Comparison of ENCODE assay signal across 15 cellular contexts in the genomic region with DNA sequence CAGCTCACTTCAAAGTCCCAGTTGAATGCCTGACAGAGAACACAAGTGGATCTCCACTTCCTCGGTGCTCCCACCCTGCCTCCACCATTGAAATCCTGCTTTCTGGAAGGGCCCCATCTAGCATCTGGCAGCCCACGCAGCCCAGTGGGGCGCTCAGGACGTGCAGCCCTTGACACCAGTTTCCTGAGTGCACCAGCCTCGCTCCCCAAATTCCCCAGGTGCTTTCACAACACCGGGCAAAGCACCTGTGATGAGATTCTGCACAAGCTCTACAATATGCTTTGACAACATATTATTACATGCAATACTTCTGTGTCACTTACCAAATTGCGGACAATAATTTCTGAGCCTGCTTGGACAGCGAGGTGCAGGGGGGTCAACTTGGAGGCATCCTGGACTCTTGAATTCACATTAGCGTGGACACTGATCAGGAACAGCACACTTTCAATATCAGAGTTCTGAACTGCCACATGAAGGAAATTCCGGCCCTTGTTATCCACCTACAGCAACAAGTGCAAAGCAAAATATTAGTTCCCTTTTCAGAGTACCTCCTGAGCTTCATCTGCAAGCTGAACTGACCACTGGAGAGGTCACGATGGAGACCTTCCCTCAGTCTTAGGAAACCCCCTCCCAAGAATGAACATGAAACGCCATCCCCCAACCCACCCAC. TPM values are rescaled to one million over a fixed set of nuclear protein-coding genes. Genes with fewer than 3 reads are reported as not detected.
DNase-seq lines count a peak whose midpoint lies in the region; ATAC-seq and TF ChIP-seq lines count a peak whose summit lies in the region.
"Had no signal": no experiment of that assay in that cellular context is flagged by ENCODE, and none has a peak within 500 bp of the region (broad histone marks: within the 10 kb centered on the region; RNA-seq: fewer than 3 reads in every experiment).

No MANE protein-coding gene starts in this region.

- H3K9me3 ChIP-seq in AG04450 (ENCODE audit: control insufficient read depth, insufficient read depth, low read length) (no peaks in the 10 kb centered on the region; the same call in 1 of the 2 replicates), DND-41 (ENCODE audit: insufficient read depth, low read length, severe bottlenecking) (no peaks in the 10 kb centered on the region)
- H3K9me3 ChIP-seq: BE2C, pancreas had no signal

- no peaks in the 10 kb centered on the region for H3K9me3 Mint-ChIP-seq in activated naive CD4-positive, alpha-beta T cell treated with anti-CD3 and anti-CD28 coated beads, Interleukin-2, amount 50 U/mL, for 24 hours
- H3K9me3 Mint-ChIP-seq in neural crest cell: no peaks in the 10 kb centered on the region

- no peak for TF ChIP-seq POLR2A in lower leg skin (IDR thresholded peaks at IDR 0.05)

- H3K27me3 ChIP-seq in AG04450 (ENCODE audit: control insufficient read depth, insufficient read depth, low read length): no peaks in the 10 kb centered on the region
- no peaks in the 10 kb centered on the region for H3K27me3 ChIP-seq in DND-41 (ENCODE audit: insufficient read depth, low read length, poor library complexity)
- H3K27me3 ChIP-seq: BE2C, pancreas had no signal

- H3K27ac ChIP-seq in AG04450 (ENCODE audit: low read depth, low read length) (peak overlapping the region; percentile 21), DND-41 (ENCODE audit: low read length) (no peak overlapping the region)
- H3K27ac ChIP-seq: pancreas had no signal

- H3K4me3 ChIP-seq in AG04450 (ENCODE audit: low read depth, low read length) (no peak overlapping the region), DND-41 (ENCODE audit: low read depth in 1 of 2, low read length in 2 of 2) (no peak overlapping the region), lower leg skin (ENCODE audit: low read depth, poor library complexity, severe bottlenecking) (no peak overlapping the region)
- H3K4me3 ChIP-seq: pancreas had no signal

- H4K20me1 ChIP-seq in DND-41 (ENCODE audit: insufficient read depth, low read length): peaks cover 2% of the 10 kb centered on the region

- H3K79me2 ChIP-seq in DND-41 (ENCODE audit: insufficient read depth, low read length): no peaks in the 10 kb centered on the region

- H3K27ac Mint-ChIP-seq in activated naive CD4-positive, alpha-beta T cell treated with anti-CD3 and anti-CD28 coated beads, Interleukin-2, amount 50 U/mL, for 24 hours: peak overlapping the region; percentile 86
- H3K27ac Mint-ChIP-seq in neural crest cell (ENCODE audit: unreplicated experiment): peak overlapping the region; percentile 35

- peak overlapping the region; percentile 72 for H3K4me3 Mint-ChIP-seq in activated naive CD4-positive, alpha-beta T cell treated with anti-CD3 and anti-CD28 coated beads, Interleukin-2, amount 50 U/mL, for 24 hours
- H3K4me3 Mint-ChIP-seq in neural crest cell: no peak overlapping the region

- H3K4me2 ChIP-seq in DND-41 (ENCODE audit: insufficient read depth, low read length): no peak overlapping the region

- intact Hi-C loops in lower leg skin (cut with DNase I; ENCODE audit: low total_unique reads): no loop called here

- peak; percentile 39; the same call in 1 of the 3 replicates for ATAC-seq in DND-41 (ENCODE audit: insufficient read depth, low read depth)
- ATAC-seq: pancreas had no signal

- WGBS in lower leg skin, 2 donors: 86% methylated on average over 12 of the region's 12 CpGs

- peaks cover 96% of the 10 kb centered on the region for H3K36me3 ChIP-seq in DND-41 (ENCODE audit: insufficient read depth, low read length)

- no peak overlapping the region for H3K9ac ChIP-seq in DND-41 (ENCODE audit: low read depth, low read length)

- peaks cover 12% of the 10 kb centered on the region for H3K36me3 Mint-ChIP-seq in activated naive CD4-positive, alpha-beta T cell treated with anti-CD3 and anti-CD28 coated beads, Interleukin-2, amount 50 U/mL, for 24 hours
- H3K36me3 Mint-ChIP-seq in neural crest cell (ENCODE audit: low read depth): peaks cover 14% of the 10 kb centered on the region

- no peaks in the 10 kb centered on the region; the same call in 1 of the 2 replicates for H3K4me1 ChIP-seq in DND-41 (ENCODE audit: insufficient read depth, low read length)
- H3K4me1 ChIP-seq: BE2C, pancreas had no signal

- H3K4me1 Mint-ChIP-seq in activated naive CD4-positive, alpha-beta T cell treated with anti-CD3 and anti-CD28 coated beads, Interleukin-2, amount 50 U/mL, for 24 hours: peaks cover 53% of the 10 kb centered on the region
- H3K4me1 Mint-ChIP-seq in neural crest cell: no peaks in the 10 kb centered on the region

- DNase-seq in AG04450 (ENCODE audit: low read depth, low spot score) (no peak), DND-41 (no peak), neural crest cell (ENCODE audit: low read depth, low spot score) (no peak), CD1c-positive myeloid dendritic cell (ENCODE audit: extremely low spot score) (no peak), putamen (ENCODE audit: low spot score) (no peak), NCI-H1092 (lab: John Stamatoyannopoulos, UW) (no peak), lower leg skin (ENCODE audit: low spot score in 2 of 2) (no peak)
- DNase-seq: BE2C; cerebellar nuclear complex; Karpas-422; NCI-H2107; NK-92 treated with Interleukin-12 subunit alpha and Interleukin-12 subunit beta, amount 100 ng/mL, for 24 hours; SHP77 treated with DMSO at 0.1 percent for 48 hours had no signal

- POLR2A ChIA-PET in AG04450 (lab: Yijun Ruan, JAX): no interaction called here

- no peaks in the 10 kb centered on the region for H3K27me3 Mint-ChIP-seq in activated naive CD4-positive, alpha-beta T cell treated with anti-CD3 and anti-CD28 coated beads, Interleukin-2, amount 50 U/mL, for 24 hours
- H3K27me3 Mint-ChIP-seq in neural crest cell (ENCODE audit: low read depth): no peaks in the 10 kb centered on the region

- CTCF ChIA-PET in AG04450 (lab: Charles Lee): no interaction called here

- no peak overlapping the region for H2AFZ ChIP-seq in DND-41 (ENCODE audit: low read depth, low read length)

- TF ChIP-seq CTCF in AG04450 (IDR thresholded peaks at IDR 0.05; ENCODE audit: low read depth, low read length): no peak
- TF ChIP-seq CTCF in DND-41 (IDR thresholded peaks at IDR 0.05; ENCODE audit: borderline replicate concordance, extremely low read depth, low read length, poor library complexity, severe bottlenecking): no peak
- TF ChIP-seq CTCF in neural crest cell (conservative IDR thresholded peaks at IDR 0.05): no peak
- no peak for TF ChIP-seq CTCF in lower leg skin (IDR thresholded peaks at IDR 0.05)

RNA-seq across cellular contexts. Expression of a gene that starts 33.9 kb away (rescaled TPM):
- 15.6 and 22.0 TPM in 2 replicates for polyA plus RNA-seq in AG04450 (2011; rRNA removed)
- polyA minus RNA-seq in AG04450 (2011; rRNA and poly(A)+ RNA removed): 14.9 and 15.6 TPM in 2 replicates
- total RNA-seq in neural crest cell (12.1 and 12.9 TPM in 2 replicates), lower leg skin (10 to 100 TPM; 23.9 to 41.9 (median 33.0) TPM)

RNA-seq across cellular contexts. Expression of a gene that starts 34.1 kb away (rescaled TPM):
- 15.3 and 18.3 TPM in 2 replicates for polyA plus RNA-seq in AG04450 (2011; rRNA removed)
- polyA minus RNA-seq in AG04450 (2011; rRNA and poly(A)+ RNA removed): 74.1 and 76.2 TPM in 2 replicates
- total RNA-seq in neural crest cell (26.9 and 28.0 TPM in 2 replicates), lower leg skin (10 to 100 TPM; 39.1 to 67.4 (median 53.9) TPM)
